8 cellular contexts compared by ENCODE assay signal in the genomic region with DNA sequence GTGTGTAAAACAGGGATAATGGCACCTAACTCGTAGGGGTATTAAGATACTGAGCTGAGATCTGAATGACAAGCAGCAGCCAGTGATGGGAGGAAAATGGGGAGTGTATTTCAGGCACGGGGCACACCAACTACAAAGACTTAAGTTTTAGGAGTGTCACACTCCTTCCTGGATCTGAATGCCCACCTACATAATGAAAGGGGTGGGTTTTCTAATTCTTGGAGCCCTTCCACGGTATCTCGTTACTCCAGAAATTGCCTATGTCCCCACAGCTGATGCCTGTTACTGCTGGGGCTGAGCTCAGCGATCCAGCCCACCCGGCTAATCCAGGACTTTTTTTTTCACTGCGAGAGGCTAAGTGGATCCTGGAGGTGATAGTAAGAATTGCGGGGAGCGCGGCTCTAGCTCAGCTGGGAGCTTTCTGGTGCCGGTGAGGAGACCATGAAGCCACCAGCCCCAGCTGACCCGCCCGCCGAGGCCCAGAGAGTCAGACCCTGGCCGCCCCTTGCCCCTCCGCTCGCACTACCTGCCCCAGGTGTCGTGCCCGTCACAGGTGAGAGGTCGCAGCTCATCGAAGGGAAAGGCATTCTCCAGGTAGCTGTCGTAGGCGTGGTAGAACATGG. TPM values are rescaled to one million over a fixed set of nuclear protein-coding genes. Genes with fewer than 3 reads are reported as not detected.
A peak's percentile ranks its signal among the peaks of the same experiment; 100 is the strongest.
DNase-seq lines count a peak whose midpoint lies in the region; ATAC-seq and TF ChIP-seq lines count a peak whose summit lies in the region.

No MANE protein-coding gene starts in this region.

- TF ChIP-seq CTCF in progenitor cell of endocrine pancreas (IDR thresholded peaks at IDR 0.05; ENCODE audit: unreplicated experiment), result peak; percentile 33

- H3K9me3 ChIP-seq in KOPT-K1 (ENCODE audit: insufficient read depth, low read length, poor library complexity, severe bottlenecking), result no peaks in the 10 kb centered on the region

- no peak for ATAC-seq in HG02852 (IDR thresholded peaks at IDR 0.05; ENCODE audit: unreplicated experiment)

- peak overlapping the region; percentile 90 for H3K27ac Mint-ChIP-seq in activated naive CD4-positive, alpha-beta T cell treated with anti-CD3 and anti-CD28 coated beads, Interleukin-2, amount 10 ng/mL, durations not matched to agents 7 days and 5 days
- peak overlapping the region; percentile 97 for H3K27ac Mint-ChIP-seq in progenitor cell of endocrine pancreas

- peaks cover 26% of the 10 kb centered on the region for H3K36me3 Mint-ChIP-seq in activated naive CD4-positive, alpha-beta T cell treated with anti-CD3 and anti-CD28 coated beads, Interleukin-2, amount 10 ng/mL, durations not matched to agents 7 days and 5 days
- H3K36me3 Mint-ChIP-seq in progenitor cell of endocrine pancreas (ENCODE audit: insufficient read depth), result peaks cover 6% of the 10 kb centered on the region

- H3K27me3 Mint-ChIP-seq in activated naive CD4-positive, alpha-beta T cell treated with anti-CD3 and anti-CD28 coated beads, Interleukin-2, amount 10 ng/mL, durations not matched to agents 7 days and 5 days, result no peaks in the 10 kb centered on the region
- H3K27me3 Mint-ChIP-seq in progenitor cell of endocrine pancreas, result no peaks in the 10 kb centered on the region

- intact Hi-C loops in head of caudate nucleus (cut with DNase I), result loop anchor here (10.0 kb wide), 2 partner anchors 52 to 58 kb away; a partner anchor contains a TSS

- H3K27ac ChIP-seq in KOPT-K1 (ENCODE audit: low read depth, low read length, poor library complexity, severe bottlenecking), result peak overlapping the region; percentile 67

- DNase-seq in activated naive CD4-positive, alpha-beta T cell treated with anti-CD3 and anti-CD28 coated beads, Interleukin-2, amount 10 ng/mL, durations not matched to agents 7 days and 5 days, result peak; percentile 41
- DNase-seq in activated naive CD4-positive, alpha-beta T cell treated with anti-CD3 and anti-CD28 coated beads, Interleukin-2, amount 50 U/mL, for 16 hours, result no peak
- peak; percentile 67 for DNase-seq in activated CD8-positive, alpha-beta memory T cell treated with anti-CD3 and anti-CD28 coated beads, Interleukin-2, amount 50 U/mL, for 48 hours
- DNase-seq in head of caudate nucleus, result peak in 25 of 42 donors; percentile 4 to 49 (median 14)
- DNase-seq in progenitor cell of endocrine pancreas (ENCODE audit: low spot score, unreplicated experiment), result peak; percentile 49
- no peak for DNase-seq in NCI-H1694 treated with DMSO at 0.1 percent for 48 hours (lab: John Stamatoyannopoulos, UW)

- peaks cover 33% of the 10 kb centered on the region for H3K36me3 ChIP-seq in KOPT-K1 (ENCODE audit: insufficient read depth, low read length)

- CTCF ChIA-PET in activated naive CD4-positive, alpha-beta T cell treated with anti-CD3 and anti-CD28 coated beads, Interleukin-2, amount 10 ng/mL, durations not matched to agents 7 days and 5 days (lab: Charles Lee), result interaction anchor here (0.8 to 5.0 kb wide), 8 partner anchors 18 to 298 kb away, joined by 3 to 57 read pairs (median 5); a partner anchor contains a TSS

- H3K9me3 Mint-ChIP-seq in activated naive CD4-positive, alpha-beta T cell treated with anti-CD3 and anti-CD28 coated beads, Interleukin-2, amount 10 ng/mL, durations not matched to agents 7 days and 5 days, result no peaks in the 10 kb centered on the region
- no peaks in the 10 kb centered on the region for H3K9me3 Mint-ChIP-seq in progenitor cell of endocrine pancreas (ENCODE audit: low read depth)

- peak overlapping the region; percentile 86 for H3K4me3 Mint-ChIP-seq in activated naive CD4-positive, alpha-beta T cell treated with anti-CD3 and anti-CD28 coated beads, Interleukin-2, amount 10 ng/mL, durations not matched to agents 7 days and 5 days
- H3K4me3 Mint-ChIP-seq in progenitor cell of endocrine pancreas (ENCODE audit: low read depth), result peak overlapping the region; percentile 94

- H3K4me1 Mint-ChIP-seq in activated naive CD4-positive, alpha-beta T cell treated with anti-CD3 and anti-CD28 coated beads, Interleukin-2, amount 10 ng/mL, durations not matched to agents 7 days and 5 days, result peaks cover 36% of the 10 kb centered on the region
- peaks cover 21% of the 10 kb centered on the region for H3K4me1 Mint-ChIP-seq in progenitor cell of endocrine pancreas (ENCODE audit: low read depth)

RNA-seq across cellular contexts. Expression of a gene that starts 0.7 kb away (rescaled TPM):
- 38.3 and 40.1 TPM in 2 replicates for total RNA-seq in progenitor cell of endocrine pancreas

RNA-seq across cellular contexts. Expression of a gene that starts 25.5 kb away (rescaled TPM):
- total RNA-seq in progenitor cell of endocrine pancreas, result 0.51 and 0.55 TPM in 2 replicates

RNA-seq across cellular contexts. Expression of a gene that starts 53.8 kb away (rescaled TPM):
- 122 and 123 TPM in 2 replicates for total RNA-seq in progenitor cell of endocrine pancreas

Comparison
In these comparisons a context has a peak if more than half of its experiments do, and no peak if none do; other contexts are left out.
1. DNase-seq: peak in activated naive CD4-positive, alpha-beta T cell treated with anti-CD3 and anti-CD28 coated beads, Interleukin-2, amount 10 ng/mL, durations not matched to agents 7 days and 5 days (single experiment), activated CD8-positive, alpha-beta memory T cell treated with anti-CD3 and anti-CD28 coated beads, Interleukin-2, amount 50 U/mL, for 48 hours (single experiment), head of caudate nucleus (25 of 42) and progenitor cell of endocrine pancreas (single experiment); none in activated naive CD4-positive, alpha-beta T cell treated with anti-CD3 and anti-CD28 coated beads, Interleukin-2, amount 50 U/mL, for 16 hours (single experiment) and NCI-H1694 treated with DMSO at 0.1 percent for 48 hours (single experiment).